29 cellular contexts compared by ENCODE assay signal in genomic region chr11:20053572-20053971, GRCh38.
"Had no signal": no experiment of that assay in that cellular context is flagged by ENCODE, and none has a peak within 500 bp of the region (broad histone marks: within the 10 kb centered on the region; RNA-seq: fewer than 3 reads in every experiment).

No MANE protein-coding gene starts in this region.

- H3K27ac Mint-ChIP-seq: dendritic cell treated with granulocyte-macrophage colony-stimulating factor and Interleukin-4, amounts not matched to agents 40 ng/mL and 50 ng/mL, for 4 days; endodermal cell; mesothelial cell of epicardium; naive B cell; natural killer cell treated with Interleukin-12 subunit alpha and Interleukin-12 subunit beta and Interleukin-15 and Interleukin-18, amount 100 ng/mL, for 72 hours; neural progenitor cell; stimulated activated effector memory CD8-positive, alpha-beta T cell treated with anti-CD3 and anti-CD28 coated beads, Interleukin-12 subunit alpha, Interleukin-12 subunit beta, amount 100 ng/mL, for 72 hours had no signal

- H3K4me1 ChIP-seq: colonic mucosa, prostate gland had no signal

- H3K79me2 ChIP-seq: parathyroid adenoma had no signal

- H3K4me2 ChIP-seq: neural progenitor cell had no signal

- H3K4me3 ChIP-seq: colonic mucosa, gastroesophageal sphincter, heart right ventricle, lung, mucosa of descending colon, neural progenitor cell, prostate gland, right atrium auricular region, stomach, thyroid gland had no signal

- H3K27me3 ChIP-seq: colonic mucosa, gastroesophageal sphincter, heart right ventricle, neural progenitor cell, right atrium auricular region, stomach, thyroid gland had no signal

- ATAC-seq: gastroesophageal sphincter; heart right ventricle; mucosa of descending colon; natural killer cell treated with Interleukin-12 subunit alpha and Interleukin-12 subunit beta and Interleukin-15 and Interleukin-18, amount 100 ng/mL, for 72 hours; sciatic nerve; stimulated activated effector memory CD8-positive, alpha-beta T cell treated with anti-CD3 and anti-CD28 coated beads, Interleukin-12 subunit alpha, Interleukin-12 subunit beta, amount 100 ng/mL, for 72 hours had no signal

- H3K9me3 ChIP-seq: colonic mucosa, gastroesophageal sphincter, heart right ventricle, mucosa of descending colon, prostate gland, right atrium auricular region, stomach, thyroid gland had no signal

- DNase-seq: colonic mucosa; effector CD8-positive, alpha-beta T cell; endodermal cell; erythroblast; foreskin fibroblast; heart right ventricle; hippocampal formation; kidney glomerular epithelial cell; mesenchymal stem cell; mucosa of descending colon; naive B cell; stimulated activated CD4-positive, alpha-beta T cell treated with anti-CD3 and anti-CD28 coated beads, Interleukin-2, amount 100 ng/mL, for 24 hours; stimulated activated CD4-positive, alpha-beta T cell treated with anti-CD3 and anti-CD28 coated beads, Interleukin-4, amount 100 ng/mL, for 24 hours; stimulated activated naive CD4-positive, alpha-beta T cell treated with Interleukin-2 at 50 U/mL for 16 hours; stomach; thyroid gland; trophoblast cell had no signal

- FAIRE-seq: islet of Langerhans had no signal

- H3K27me3 Mint-ChIP-seq: dendritic cell treated with granulocyte-macrophage colony-stimulating factor and Interleukin-4, amounts not matched to agents 40 ng/mL and 50 ng/mL, for 4 days; naive B cell had no signal

- H3K27ac ChIP-seq: colonic mucosa, gastroesophageal sphincter, neural progenitor cell, parathyroid adenoma, prostate gland, right atrium auricular region, stomach had no signal

- H2AFZ ChIP-seq: neural progenitor cell, parathyroid adenoma had no signal

- H3K36me3 Mint-ChIP-seq: naive B cell; natural killer cell treated with Interleukin-12 subunit alpha and Interleukin-12 subunit beta and Interleukin-15 and Interleukin-18, amount 100 ng/mL, for 72 hours; stimulated activated effector memory CD8-positive, alpha-beta T cell treated with anti-CD3 and anti-CD28 coated beads, Interleukin-12 subunit alpha, Interleukin-12 subunit beta, amount 100 ng/mL, for 72 hours had no signal

- H3K9me3 Mint-ChIP-seq: dendritic cell treated with granulocyte-macrophage colony-stimulating factor and Interleukin-4, amounts not matched to agents 40 ng/mL and 50 ng/mL, for 4 days; endodermal cell; mesothelial cell of epicardium; naive B cell; natural killer cell treated with Interleukin-12 subunit alpha and Interleukin-12 subunit beta and Interleukin-15 and Interleukin-18, amount 100 ng/mL, for 72 hours; neural progenitor cell; stimulated activated effector memory CD8-positive, alpha-beta T cell treated with anti-CD3 and anti-CD28 coated beads, Interleukin-12 subunit alpha, Interleukin-12 subunit beta, amount 100 ng/mL, for 72 hours had no signal

- H3K4me3 Mint-ChIP-seq: dendritic cell treated with granulocyte-macrophage colony-stimulating factor and Interleukin-4, amounts not matched to agents 40 ng/mL and 50 ng/mL, for 4 days; endodermal cell; mesothelial cell of epicardium; naive B cell; natural killer cell treated with Interleukin-12 subunit alpha and Interleukin-12 subunit beta and Interleukin-15 and Interleukin-18, amount 100 ng/mL, for 72 hours; neural progenitor cell; stimulated activated effector memory CD8-positive, alpha-beta T cell treated with anti-CD3 and anti-CD28 coated beads, Interleukin-12 subunit alpha, Interleukin-12 subunit beta, amount 100 ng/mL, for 72 hours had no signal

- H3K4me1 Mint-ChIP-seq: naive B cell; stimulated activated effector memory CD8-positive, alpha-beta T cell treated with anti-CD3 and anti-CD28 coated beads, Interleukin-12 subunit alpha, Interleukin-12 subunit beta, amount 100 ng/mL, for 72 hours had no signal

- H3K36me3 ChIP-seq: colonic mucosa, prostate gland had no signal
